In the genomic region with DNA sequence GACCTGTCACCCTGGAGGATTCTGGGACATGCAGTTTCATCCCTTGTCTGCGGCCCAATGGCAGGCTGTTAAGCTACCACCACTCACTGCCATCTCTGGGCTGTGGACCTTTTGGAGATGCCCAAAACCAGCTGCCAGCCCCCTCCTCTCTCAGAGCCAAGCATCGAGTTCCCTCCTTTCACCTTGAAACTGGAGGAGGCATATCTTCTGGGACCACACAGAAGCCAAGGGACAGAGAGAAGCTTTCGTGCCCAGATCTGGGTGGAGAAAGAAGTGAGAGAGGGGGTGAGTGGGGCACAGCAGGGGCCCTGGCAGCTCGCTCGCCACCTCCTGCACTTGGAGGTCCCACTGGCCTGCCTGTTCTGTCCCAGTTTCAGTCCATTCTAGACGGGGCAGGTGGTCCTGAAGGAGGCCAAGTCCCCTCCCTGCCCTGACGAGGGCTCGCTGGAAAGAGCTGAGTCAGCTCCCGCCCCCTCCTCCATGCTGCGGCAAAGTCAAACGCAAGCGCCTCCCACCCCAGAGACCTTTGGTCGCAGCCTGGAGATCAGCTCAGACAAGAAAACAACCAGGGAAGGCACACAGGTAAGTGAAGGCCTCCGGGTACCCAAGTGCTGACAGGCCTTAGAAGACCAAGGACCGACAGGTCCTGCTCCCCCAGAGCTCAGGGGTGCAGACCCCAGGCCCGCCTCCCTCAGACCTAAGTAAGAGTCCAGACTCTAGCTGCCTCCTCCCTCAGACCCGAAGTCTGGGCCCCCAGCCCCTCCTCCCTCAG, we compare ENCODE assay signal across 8 cellular contexts. TPM values are rescaled to one million over a fixed set of nuclear protein-coding genes. Genes with fewer than 3 reads are reported as not detected.
A peak's percentile ranks its signal among the peaks of the same experiment; 100 is the strongest.
DNase-seq lines count a peak whose midpoint lies in the region; ATAC-seq and TF ChIP-seq lines count a peak whose summit lies in the region.

No MANE protein-coding gene starts in this region.

- CTCF ChIA-PET in HEK293T (lab: Yijun Ruan, JAX), result interaction anchor here (0.7 to 2.8 kb wide), 2 partner anchors 11 to 37 kb away, joined by 3 to 10 read pairs; no protein-coding TSS in a partner anchor

- H3K23ac ChIP-seq in mesendoderm (ENCODE audit: low read length), result no peak overlapping the region

- H3K27ac ChIP-seq in caudate nucleus (ENCODE audit: low read depth, low read length), result peak overlapping the region; percentile 67
- no peak overlapping the region for H3K27ac ChIP-seq in mesendoderm (ENCODE audit: low read depth, low read length)
- no peak overlapping the region for H3K27ac ChIP-seq in esophagus muscularis mucosa (replicated peaks in 1 of 4)

- H3K36me3 ChIP-seq in BE2C (peaks cover 12% of the 10 kb centered on the region), mesendoderm (ENCODE audit: control insufficient read depth, insufficient read depth, low read length) (no peaks in the 10 kb centered on the region), esophagus muscularis mucosa (peaks cover 0 to 23% (median 12%) of the 10 kb centered on the region in 4 donors)

- no CpG with 5 or more reads among the region's 17 CpGs for WGBS in mesendoderm (ENCODE audit: extremely low coverage, insufficient coverage, low lambda C conversion rate)
- 83% methylated on average over 11 of the region's 17 CpGs for WGBS in esophagus muscularis mucosa

- H3K4ac ChIP-seq in mesendoderm (ENCODE audit: low read depth, low read length), result no peak overlapping the region

- H3K56ac ChIP-seq in mesendoderm (ENCODE audit: low read length), result peak overlapping the region; percentile 73

- H3K4me1 ChIP-seq in BE2C (no peaks in the 10 kb centered on the region), mesendoderm (ENCODE audit: control insufficient read depth, low read depth, low read length) (peaks cover 4% of the 10 kb centered on the region), esophagus muscularis mucosa (peaks cover 9 to 50% (median 42%) of the 10 kb centered on the region in 4 donors)

- POLR2A ChIA-PET in HEK293T (lab: Yijun Ruan, JAX), result interaction anchor here (0.8 to 2.2 kb wide), 3 partner anchors 11 to 30 kb away, joined by 3 to 13 read pairs (median 3); no protein-coding TSS in a partner anchor

- H3K18ac ChIP-seq in mesendoderm (ENCODE audit: low read length), result no peak overlapping the region

- no peak for TF ChIP-seq EP300 in esophagus muscularis mucosa (IDR thresholded peaks at IDR 0.05)

- H3K4me3 ChIP-seq in BE2C (ENCODE audit: low read depth, low read length) (no peak overlapping the region), mesendoderm (ENCODE audit: low read length) (no peak overlapping the region), esophagus muscularis mucosa (no peak overlapping the region)

- H2BK120ac ChIP-seq in mesendoderm (ENCODE audit: low read depth, low read length), result no peak overlapping the region

- no peak overlapping the region for H4K8ac ChIP-seq in mesendoderm (ENCODE audit: low read depth, low read length)

- H3K9me3 ChIP-seq in BE2C (no peaks in the 10 kb centered on the region), esophagus muscularis mucosa (no peaks in the 10 kb centered on the region)

- H4K5ac ChIP-seq in mesendoderm (ENCODE audit: low read length), result no peak overlapping the region

- TF ChIP-seq CTCF in BE2C (IDR thresholded peaks at IDR 0.05; ENCODE audit: low read depth, low read length) (no peak), esophagus muscularis mucosa (IDR thresholded peaks at IDR 0.05) (no peak)

- no peak for ATAC-seq in HG03280 (IDR thresholded peaks at IDR 0.05; ENCODE audit: unreplicated experiment)

- H3K9ac ChIP-seq in mesendoderm (ENCODE audit: low read length), result peak overlapping the region; percentile 40

- H3K79me1 ChIP-seq in mesendoderm (ENCODE audit: low read length), result no peaks in the 10 kb centered on the region

- H2BK15ac ChIP-seq in mesendoderm (replicated peaks; ENCODE audit: low read depth), result no peak overlapping the region

- no peak overlapping the region for H2AK5ac ChIP-seq in mesendoderm (ENCODE audit: low read length)

- H3K27me3 ChIP-seq in BE2C (no peaks in the 10 kb centered on the region), mesendoderm (ENCODE audit: insufficient read depth, low read length, poor library complexity) (no peaks in the 10 kb centered on the region), esophagus muscularis mucosa (no peaks in the 10 kb centered on the region)

- intact Hi-C loops in esophagus muscularis mucosa (cut with DNase I), result no loop called here

- no peaks in the 10 kb centered on the region for H3K79me2 ChIP-seq in mesendoderm (ENCODE audit: control insufficient read depth, insufficient read depth, low read length)

- no peak for TF ChIP-seq POLR2A in esophagus muscularis mucosa (IDR thresholded peaks at IDR 0.05; ENCODE audit: low read depth)

- no peak overlapping the region for H2BK5ac ChIP-seq in mesendoderm (ENCODE audit: low read length)

- no peak overlapping the region for H3K4me2 ChIP-seq in mesendoderm (ENCODE audit: low read length)

- peak; percentile 66 for DNase-seq in BE2C
- DNase-seq in HEK293T (ENCODE audit: extremely low spot score), result peak; percentile 67
- DNase-seq in caudate nucleus (lab: John Stamatoyannopoulos, UW), result peak in 42 of 61 donors; percentile 9 to 75 (median 48)
- peak; percentile 54 for DNase-seq in mesendoderm
- no peak for DNase-seq in DMS114 treated with DMSO at 0.1 percent for 48 hours (lab: John Stamatoyannopoulos, UW; ENCODE audit: unreplicated experiment)
- DNase-seq in stimulated activated CD4-positive, alpha-beta T cell treated with anti-CD3 and anti-CD28 coated beads, Interleukin-1b, Interleukin-23, amount 100 ng/mL, for 48 hours, result no peak
- DNase-seq in esophagus muscularis mucosa (ENCODE audit: extremely low spot score), result no peak

TF ChIP-seq in HEK293T, 16 proteins besides CTCF, POLR2A, EP300 and RAD21:
- TF ChIP-seq LEF1 (IDR thresholded peaks at IDR 0.05; ENCODE audit: borderline replicate concordance) (no peak), ARNT (IDR thresholded peaks at IDR 0.05) (no peak), NFRKB (IDR thresholded peaks at IDR 0.05) (no peak), CTBP1 (IDR thresholded peaks at IDR 0.05; ENCODE audit: borderline replicate concordance) (no peak), FOXA1 (IDR thresholded peaks at IDR 0.05) (no peak), HDGF (IDR thresholded peaks at IDR 0.05; ENCODE audit: borderline replicate concordance) (no peak), BHLHE40 (IDR thresholded peaks at IDR 0.05; ENCODE audit: borderline replicate concordance) (no peak), ELF4 (IDR thresholded peaks at IDR 0.05) (no peak), SP1 (IDR thresholded peaks at IDR 0.05) (no peak), SUZ12 (IDR thresholded peaks at IDR 0.05) (no peak), L3MBTL2 (conservative IDR thresholded peaks at IDR 0.05) (no peak; the same call in 1 of the 2 replicates), FOXK2 (IDR thresholded peaks at IDR 0.05) (no peak), FOXM1 (IDR thresholded peaks at IDR 0.05; ENCODE audit: borderline replicate concordance) (no peak), ZNF384 (IDR thresholded peaks at IDR 0.05) (no peak), TARDBP (IDR thresholded peaks at IDR 0.05) (no peak)
- TF ChIP-seq, protein P1, sequence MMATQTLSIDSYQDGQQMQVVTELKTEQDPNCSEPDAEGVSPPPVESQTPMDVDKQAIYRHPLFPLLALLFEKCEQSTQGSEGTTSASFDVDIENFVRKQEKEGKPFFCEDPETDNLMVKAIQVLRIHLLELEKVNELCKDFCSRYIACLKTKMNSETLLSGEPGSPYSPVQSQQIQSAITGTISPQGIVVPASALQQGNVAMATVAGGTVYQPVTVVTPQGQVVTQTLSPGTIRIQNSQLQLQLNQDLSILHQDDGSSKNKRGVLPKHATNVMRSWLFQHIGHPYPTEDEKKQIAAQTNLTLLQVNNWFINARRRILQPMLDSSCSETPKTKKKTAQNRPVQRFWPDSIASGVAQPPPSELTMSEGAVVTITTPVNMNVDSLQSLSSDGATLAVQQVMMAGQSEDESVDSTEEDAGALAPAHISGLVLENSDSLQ (IDR thresholded peaks at IDR 0.05), result no peak
TF ChIP-seq in HEK293T: peak in this region for 0.

RNA-seq across cellular contexts. Expression of a gene that starts 3.8 kb away (rescaled TPM):
- polyA plus RNA-seq in BE2C (2012; ENCODE audit: insufficient read depth, insufficient read length, low read depth), result 56.1 TPM
- 9.1 TPM for polyA plus RNA-seq in mesendoderm (2013, experiment 1 of 2)
- 10.4 TPM for polyA plus RNA-seq in mesendoderm (2013, experiment 2 of 2)
- 10 to 100 TPM; 59.0 to 93.3 (median 63.9) TPM for total RNA-seq in esophagus muscularis mucosa

RNA-seq across cellular contexts. Expression of a gene that starts 29.3 kb away (rescaled TPM):
- polyA plus RNA-seq in BE2C (2012; ENCODE audit: insufficient read depth, insufficient read length, low read depth), result 11.4 TPM
- polyA plus RNA-seq in mesendoderm (2013, experiment 1 of 2), result 1.5 TPM
- polyA plus RNA-seq in mesendoderm (2013, experiment 2 of 2), result 1.2 TPM
- total RNA-seq in esophagus muscularis mucosa, result 1 to 10 TPM; 7.1 to 8.9 (median 7.8) TPM

RNA-seq across cellular contexts. Expression of a gene that starts 51.7 kb away (rescaled TPM):
- 9.5 TPM for polyA plus RNA-seq in BE2C (2012; ENCODE audit: insufficient read depth, insufficient read length, low read depth)
- polyA plus RNA-seq in mesendoderm (2013, experiment 1 of 2), result 0.46 TPM
- 0.48 TPM for polyA plus RNA-seq in mesendoderm (2013, experiment 2 of 2)
- not detected for total RNA-seq in esophagus muscularis mucosa

RNA-seq across cellular contexts. Expression of a gene that starts 54.6 kb away (rescaled TPM):
- polyA plus RNA-seq in BE2C (2012; ENCODE audit: insufficient read depth, insufficient read length, low read depth), result 6.3 TPM
- polyA plus RNA-seq in mesendoderm (2013, experiment 1 of 2), result 3.4 TPM
- 3.4 TPM for polyA plus RNA-seq in mesendoderm (2013, experiment 2 of 2)
- 1 to 10 TPM in 3 of 4 donors, under 1 TPM in 1; 0.83 to 2.5 (median 2.1) TPM for total RNA-seq in esophagus muscularis mucosa

Comparison
In these comparisons a context has a peak if more than half of its experiments do, and no peak if none do; other contexts are left out.
1. DNase-seq: peak in BE2C (single experiment), HEK293T (single experiment), caudate nucleus (42 of 61) and mesendoderm (single experiment); none in DMS114 treated with DMSO at 0.1 percent for 48 hours (single experiment), stimulated activated CD4-positive, alpha-beta T cell treated with anti-CD3 and anti-CD28 coated beads, Interleukin-1b, Interleukin-23, amount 100 ng/mL, for 48 hours (single experiment) and esophagus muscularis mucosa (single experiment).